8 cellular contexts compared by ENCODE assay signal in genomic region chr4:139453041-139453370, GRCh38. TPM values are rescaled to one million over a fixed set of nuclear protein-coding genes. Genes with fewer than 3 reads are reported as not detected.
DNase-seq lines count a peak whose midpoint lies in the region; ATAC-seq and TF ChIP-seq lines count a peak whose summit lies in the region.

No MANE protein-coding gene starts in this region.

- H3K4me1 Mint-ChIP-seq in CD8-positive, alpha-beta T cell (ENCODE audit: low read depth) = peaks cover 59% of the 10 kb centered on the region
- H3K4me1 Mint-ChIP-seq in progenitor cell of endocrine pancreas (ENCODE audit: low read depth) = peaks cover 46% of the 10 kb centered on the region

- WGBS in gastroesophageal sphincter (ENCODE audit: low coverage in 1 of 2), 2 donors = 0% methylated on average over 3 to 4 of the region's 15 CpGs

- H3K36me3 Mint-ChIP-seq in CD8-positive, alpha-beta T cell = peaks cover 14% of the 10 kb centered on the region
- peaks cover 16% of the 10 kb centered on the region for H3K36me3 Mint-ChIP-seq in progenitor cell of endocrine pancreas (ENCODE audit: insufficient read depth)

- peak; percentile 68 for TF ChIP-seq CTCF in CD8-positive, alpha-beta T cell (IDR thresholded peaks at IDR 0.05)
- TF ChIP-seq CTCF in gastroesophageal sphincter (IDR thresholded peaks at IDR 0.05) (peak in 3 of 4 experiments; percentile 20 to 56 (median 47)), progenitor cell of endocrine pancreas (IDR thresholded peaks at IDR 0.05; ENCODE audit: unreplicated experiment) (peak; percentile 56)

- H3K9me3 Mint-ChIP-seq in CD8-positive, alpha-beta T cell = no peaks in the 10 kb centered on the region
- H3K9me3 Mint-ChIP-seq in progenitor cell of endocrine pancreas (ENCODE audit: low read depth) = peaks cover 9% of the 10 kb centered on the region

- TF ChIP-seq POLR2A in gastroesophageal sphincter (IDR thresholded peaks at IDR 0.05) = no peak

- no peaks in the 10 kb centered on the region for H3K9me3 ChIP-seq in CD8-positive, alpha-beta T cell (ENCODE audit: low read length)
- H3K9me3 ChIP-seq in gastroesophageal sphincter = no peaks in the 10 kb centered on the region

- peak overlapping the region; percentile 91 for H3K4me3 ChIP-seq in CD8-positive, alpha-beta T cell (ENCODE audit: low read depth, low read length)
- peak overlapping the region; percentile 67 to 81 for H3K4me3 ChIP-seq in gastroesophageal sphincter

- H3K27ac ChIP-seq in CD8-positive, alpha-beta T cell (ENCODE audit: low read depth, low read length) = peak overlapping the region; percentile 92
- peak overlapping the region; percentile 85 to 99 (median 91) for H3K27ac ChIP-seq in gastroesophageal sphincter

- H3K27ac Mint-ChIP-seq in CD8-positive, alpha-beta T cell = peak overlapping the region; percentile 99
- peak overlapping the region; percentile 99 for H3K27ac Mint-ChIP-seq in progenitor cell of endocrine pancreas

- H3K36me3 ChIP-seq in CD8-positive, alpha-beta T cell (ENCODE audit: insufficient read depth, low read length) = no peaks in the 10 kb centered on the region
- H3K36me3 ChIP-seq in gastroesophageal sphincter = no peaks in the 10 kb centered on the region

- peaks cover 41% of the 10 kb centered on the region for H3K4me1 ChIP-seq in CD8-positive, alpha-beta T cell (ENCODE audit: insufficient read depth, low read length)
- peaks cover 0 to 52% (median 21%) of the 10 kb centered on the region in 3 donors for H3K4me1 ChIP-seq in gastroesophageal sphincter

- ATAC-seq in CD8-positive, alpha-beta T cell = peak; percentile 54
- ATAC-seq in GM19025 (IDR thresholded peaks at IDR 0.05; ENCODE audit: low read depth, unreplicated experiment) = peak; percentile 22
- ATAC-seq in HG03159 (IDR thresholded peaks at IDR 0.05; ENCODE audit: unreplicated experiment) = peak; percentile 64
- ATAC-seq in gastroesophageal sphincter = peak; percentile 2

- no peak for TF ChIP-seq EP300 in gastroesophageal sphincter (IDR thresholded peaks at IDR 0.05)

- H3K27me3 Mint-ChIP-seq in CD8-positive, alpha-beta T cell (ENCODE audit: low read depth) = no peaks in the 10 kb centered on the region
- H3K27me3 Mint-ChIP-seq in progenitor cell of endocrine pancreas = no peaks in the 10 kb centered on the region

- DNase-seq in CD8-positive, alpha-beta T cell = peak in 4 of 7 experiments; percentile 49 to 82 (median 68)
- DNase-seq in NCI-H526 treated with DMSO at 0.1 percent for 48 hours (lab: John Stamatoyannopoulos, UW) (peak; percentile 87), progenitor cell of endocrine pancreas (ENCODE audit: low spot score, unreplicated experiment) (no peak), globus pallidus (ENCODE audit: low spot score) (no peak)
- DNase-seq in activated CD8-positive, alpha-beta memory T cell treated with anti-CD3 and anti-CD28 coated beads, Interleukin-2, amount 50 U/mL, for 4 hours = peak; percentile 63

- POLR2A ChIA-PET in CD8-positive, alpha-beta T cell (lab: Charles Lee) = interaction anchor here (0.6 to 2.5 kb wide), 12 partner anchors 10 to 437 kb away, joined by 3 to 25 read pairs (median 4); partner anchors contain the start of genes NAA15, NDUFC1, NOCT and SETD7

- intact Hi-C loops in CD8-positive, alpha-beta T cell (cut with DNase I, micrococcal nuclease) = loop anchor here (1.0 to 10.0 kb wide), 17 partner anchors 37 to 1072 kb away; partner anchors contain the start of genes NOCT (in 2 of the 2), ELF2 (in 1 of the 2), ELMOD2 (in 1 of the 2) and MAML3 (in 1 of the 2)

- peak overlapping the region; percentile 98 for H3K4me3 Mint-ChIP-seq in CD8-positive, alpha-beta T cell
- peak overlapping the region; percentile 97 for H3K4me3 Mint-ChIP-seq in progenitor cell of endocrine pancreas (ENCODE audit: low read depth)

- CTCF ChIA-PET in CD8-positive, alpha-beta T cell (lab: Charles Lee) = interaction anchor here (0.7 to 1.3 kb wide), 5 partner anchors 11 to 422 kb away, joined by 3 to 6 read pairs (median 3); partner anchors contain the start of gene NAA15

- no peaks in the 10 kb centered on the region for H3K27me3 ChIP-seq in CD8-positive, alpha-beta T cell (ENCODE audit: insufficient read depth, low read length)
- H3K27me3 ChIP-seq in gastroesophageal sphincter = no peaks in the 10 kb centered on the region

RNA-seq across cellular contexts. Expression of gene RAB33B, which starts 0.9 kb away (rescaled TPM):
- total RNA-seq in CD8-positive, alpha-beta T cell = 10 to 100 TPM; 20.6 to 22.0 TPM
- 10 to 100 TPM; 13.5 to 16.9 (median 14.2) TPM for total RNA-seq in gastroesophageal sphincter
- total RNA-seq in progenitor cell of endocrine pancreas = 14.2 and 14.4 TPM in 2 replicates

Comparison
In these comparisons a context has a peak if more than half of its experiments do, and no peak if none do; other contexts are left out.
1. ATAC-seq: peak in every context shown above with its lines; median percentile 64 in HG03159; 54 in CD8-positive, alpha-beta T cell; 22 in GM19025; 2 in gastroesophageal sphincter.
2. DNase-seq: peak in CD8-positive, alpha-beta T cell (4 of 7), NCI-H526 treated with DMSO at 0.1 percent for 48 hours (single experiment) and activated CD8-positive, alpha-beta memory T cell treated with anti-CD3 and anti-CD28 coated beads, Interleukin-2, amount 50 U/mL, for 4 hours (single experiment); none in progenitor cell of endocrine pancreas (single experiment) and globus pallidus (single experiment).
3. Peak in every context shown above with its lines, with median percentiles within 50 percentile points of each other: CTCF ChIP-seq.